Comparison of ENCODE assay signal across 8 cellular contexts in genomic region chr1:154272999-154273563, GRCh38.
DNase-seq lines count a peak whose midpoint lies in the region; ATAC-seq, FAIRE-seq and TF ChIP-seq lines count a peak whose summit lies in the region.

No MANE protein-coding gene starts in this region.

- H4K20me1 ChIP-seq in BLaER1 treated with 17β-estradiol and CSF1 and Interleukin-3, amounts not matched to agents 10 nM and 100 nM: peaks cover 0 to 14% (median 0%) of the 10 kb centered on the region in 11 experiments; a peak in 1 of 22 replicates
- H4K20me1 ChIP-seq in MM.1S (ENCODE audit: insufficient read depth, low read length): no peaks in the 10 kb centered on the region

- peaks cover 15 to 25% of the 10 kb centered on the region in 2 donors for H3K4me1 Mint-ChIP-seq in effector memory CD8-positive, alpha-beta T cell (ENCODE audit: low read depth in 2 of 2)
- peaks cover 29% of the 10 kb centered on the region for H3K4me1 Mint-ChIP-seq in nephron progenitor cell

- no peaks in the 10 kb centered on the region for H3K27me3 Mint-ChIP-seq in effector memory CD8-positive, alpha-beta T cell
- no peaks in the 10 kb centered on the region for H3K27me3 Mint-ChIP-seq in nephron progenitor cell (ENCODE audit: low read depth, poor library complexity)

- H3K4me3 ChIP-seq in BLaER1 treated with 17β-estradiol and CSF1 and Interleukin-3, amounts not matched to agents 10 nM and 100 nM: peak overlapping the region; percentile 77 to 93 (median 84)
- peak overlapping the region; percentile 96 for H3K4me3 ChIP-seq in MM.1S (ENCODE audit: low read length)

- no peaks in the 10 kb centered on the region for H3K9me3 Mint-ChIP-seq in effector memory CD8-positive, alpha-beta T cell
- H3K9me3 Mint-ChIP-seq in nephron progenitor cell: no peaks in the 10 kb centered on the region

- no peaks in the 10 kb centered on the region for H3K27me3 ChIP-seq in BLaER1 treated with 17β-estradiol and CSF1 and Interleukin-3, amounts not matched to agents 10 nM and 100 nM
- H3K27me3 ChIP-seq in MM.1S (replicated peaks; ENCODE audit: insufficient read depth, low read length): no peaks in the 10 kb centered on the region

- H3K4me3 Mint-ChIP-seq in effector memory CD8-positive, alpha-beta T cell: peak overlapping the region; percentile 98 to 99
- peak overlapping the region; percentile 99 for H3K4me3 Mint-ChIP-seq in nephron progenitor cell

- peaks cover 19% of the 10 kb centered on the region for H3K79me2 ChIP-seq in MM.1S (ENCODE audit: low read length)

- H3F3A ChIP-seq in MM.1S (ENCODE audit: insufficient read depth, low read length): peaks cover 26% of the 10 kb centered on the region

- peak overlapping the region; percentile 98 to 100 for H3K27ac Mint-ChIP-seq in effector memory CD8-positive, alpha-beta T cell
- H3K27ac Mint-ChIP-seq in nephron progenitor cell: peak overlapping the region; percentile 99

- peaks cover 49 to 75% (median 61%) of the 10 kb centered on the region in 11 experiments for H3K36me3 ChIP-seq in BLaER1 treated with 17β-estradiol and CSF1 and Interleukin-3, amounts not matched to agents 10 nM and 100 nM
- H3K36me3 ChIP-seq in MM.1S (replicated peaks; ENCODE audit: insufficient read depth, low read length): 0 out of 2 replicates have a peak, but pooled peaks cover 7% of the 10 kb centered on the region

- peaks cover 41% of the 10 kb centered on the region for H3K36me3 Mint-ChIP-seq in effector memory CD8-positive, alpha-beta T cell (ENCODE audit: insufficient read depth)
- peaks cover 35% of the 10 kb centered on the region for H3K36me3 Mint-ChIP-seq in nephron progenitor cell (ENCODE audit: low read depth)

- peak overlapping the region; percentile 81 for H2AFZ ChIP-seq in MM.1S (ENCODE audit: low read length)

- DNase-seq in MM.1S (no peak), nephron progenitor cell (peak; percentile 8), HTR-8/SVneo (ENCODE audit: insufficient read length, low spot score) (no peak), NK-92 (lab: John Stamatoyannopoulos, UW; ENCODE audit: unreplicated experiment) (no peak)
- DNase-seq in effector memory CD8-positive, alpha-beta T cell: no peak

- peak overlapping the region; percentile 78 to 90 (median 86) for H3K27ac ChIP-seq in BLaER1 treated with 17β-estradiol and CSF1 and Interleukin-3, amounts not matched to agents 10 nM and 100 nM
- peak overlapping the region; percentile 82 for H3K27ac ChIP-seq in MM.1S (ENCODE audit: low read length)

- TF ChIP-seq CTCF in MM.1S (IDR thresholded peaks at IDR 0.05; ENCODE audit: low read length): no peak
- TF ChIP-seq CTCF in nephron progenitor cell (IDR thresholded peaks at IDR 0.05): no peak

- no peak for ATAC-seq in effector memory CD8-positive, alpha-beta T cell (replicated peaks)
- ATAC-seq in HG02840 (IDR thresholded peaks at IDR 0.05; ENCODE audit: low FRiP score, unreplicated experiment) (no peak), HG02885 (IDR thresholded peaks at IDR 0.05; ENCODE audit: poor library complexity, unreplicated experiment) (no peak)

- H3K4me1 ChIP-seq in BLaER1 treated with 17β-estradiol and CSF1 and Interleukin-3, amounts not matched to agents 10 nM and 100 nM: peaks cover 23 to 37% (median 29%) of the 10 kb centered on the region in 10 experiments
- peaks cover 26% of the 10 kb centered on the region for H3K4me1 ChIP-seq in MM.1S (ENCODE audit: low read length)

- FAIRE-seq in HTR-8/SVneo (lab: Jason Lieb, UNC): no peak

- no peaks in the 10 kb centered on the region for H3K9me2 ChIP-seq in MM.1S (replicated peaks; ENCODE audit: insufficient read depth, low read length)

- peak overlapping the region; percentile 87 to 96 (median 89) for H3K4me2 ChIP-seq in BLaER1 treated with 17β-estradiol and CSF1 and Interleukin-3, amounts not matched to agents 10 nM and 100 nM
- peak overlapping the region; percentile 86 for H3K4me2 ChIP-seq in MM.1S (ENCODE audit: low read depth, low read length)

- H3K9me3 ChIP-seq in BLaER1 treated with 17β-estradiol and CSF1 and Interleukin-3, amounts not matched to agents 10 nM and 100 nM (replicated peaks in 1 of 11): no peaks in the 10 kb centered on the region
- H3K9me3 ChIP-seq in MM.1S (replicated peaks; ENCODE audit: insufficient read depth, low read length): no peaks in the 10 kb centered on the region

- peak overlapping the region; percentile 86 to 92 (median 88) for H3K9ac ChIP-seq in BLaER1 treated with 17β-estradiol and CSF1 and Interleukin-3, amounts not matched to agents 10 nM and 100 nM
- peak overlapping the region; percentile 96 for H3K9ac ChIP-seq in MM.1S (ENCODE audit: low read length)
